8 cellular contexts compared by ENCODE assay signal in the genomic region with DNA sequence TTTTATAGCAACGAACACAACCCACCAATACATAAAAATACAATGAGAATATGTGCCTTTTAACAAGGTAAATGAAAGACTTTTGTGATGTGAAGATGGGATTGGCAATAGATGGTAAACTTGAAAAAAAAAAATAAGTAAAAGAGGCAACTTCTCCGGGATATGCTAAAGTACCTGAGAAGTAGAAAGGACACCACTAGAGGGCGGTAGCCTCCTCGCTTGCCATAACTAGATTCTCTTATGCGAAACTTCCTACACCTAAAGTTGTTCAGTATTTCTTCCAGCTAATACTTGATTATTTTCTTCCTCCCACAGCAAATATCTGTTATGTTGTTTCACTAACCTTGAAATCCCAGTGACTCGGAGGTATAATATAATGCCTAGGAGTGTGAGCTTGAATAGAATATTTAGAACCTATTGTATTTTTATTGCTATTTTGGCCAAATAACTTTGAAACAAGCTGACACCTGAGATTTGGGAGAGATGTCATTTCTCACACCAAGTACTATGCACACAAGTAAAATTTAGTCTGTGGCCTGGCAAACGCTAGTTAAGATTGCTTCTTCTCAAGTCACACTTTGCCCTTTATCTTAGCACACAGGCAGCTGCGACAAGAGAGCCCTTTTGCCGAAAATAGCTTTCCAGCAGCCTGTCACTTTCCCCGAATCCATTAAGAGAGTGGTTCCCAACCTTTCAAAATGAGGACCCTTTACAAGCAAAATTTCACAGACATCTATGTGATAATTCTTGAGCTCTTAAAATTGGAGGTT. TPM values are rescaled to one million over a fixed set of nuclear protein-coding genes. Genes with fewer than 3 reads are reported as not detected.
DNase-seq lines count a peak whose midpoint lies in the region; ATAC-seq and TF ChIP-seq lines count a peak whose summit lies in the region.

No MANE protein-coding gene starts in this region.

- ATAC-seq in GM18519 (IDR thresholded peaks at IDR 0.05; ENCODE audit: low FRiP score, unreplicated experiment), result peak; percentile 88
- peak; percentile 80 for ATAC-seq in HG03108 (IDR thresholded peaks at IDR 0.05; ENCODE audit: unreplicated experiment)

- H3K9me3 ChIP-seq in endodermal cell (ENCODE audit: control insufficient read depth, low read length), result peaks cover 8% of the 10 kb centered on the region

- peaks cover 4% of the 10 kb centered on the region for H3K36me3 Mint-ChIP-seq in endodermal cell (ENCODE audit: low read depth)

- no peak overlapping the region for H3K27ac ChIP-seq in endodermal cell (ENCODE audit: low read depth, low read length)

- no peaks in the 10 kb centered on the region for H3K27me3 ChIP-seq in endodermal cell (ENCODE audit: control insufficient read depth, insufficient read depth, low read length, poor library complexity, severe bottlenecking)

- H3K36me3 ChIP-seq in endodermal cell (ENCODE audit: control insufficient read depth, insufficient read depth, low read length), result no peaks in the 10 kb centered on the region

- H3K27me3 Mint-ChIP-seq in endodermal cell (ENCODE audit: insufficient read depth), result no peaks in the 10 kb centered on the region

- peak; percentile 99 for TF ChIP-seq CTCF in endodermal cell (conservative IDR thresholded peaks at IDR 0.05)

- no peak overlapping the region for H3K4me3 Mint-ChIP-seq in endodermal cell

- H3K9me3 Mint-ChIP-seq in endodermal cell, result peaks cover 7% of the 10 kb centered on the region

- H3K4me1 Mint-ChIP-seq in endodermal cell, result peaks cover 19% of the 10 kb centered on the region

- peak; percentile 25 for DNase-seq in AG08396 (ENCODE audit: low spot score)
- DNase-seq in NCI-H526 (lab: John Stamatoyannopoulos, UW), result peak; percentile 5 to 65
- DNase-seq in activated CD4-positive, alpha-beta T cell treated with anti-CD3 and anti-CD28 coated beads, Interleukin-2, amount 50 U/mL, for 48 hours, result peak; percentile 53 to 62
- DNase-seq in endodermal cell, result peak; percentile 80
- DNase-seq in middle frontal gyrus (ENCODE audit: extremely low spot score, low spot score), result peak; percentile 34
- DNase-seq in stimulated activated CD8-positive, alpha-beta memory T cell treated with anti-CD3 and anti-CD28 coated beads, Interleukin-4, amount 100 ng/mL, for 24 hours (ENCODE audit: low read depth), result peak; percentile 26

- H3K27ac Mint-ChIP-seq in endodermal cell, result no peak overlapping the region

- H3K9ac ChIP-seq in endodermal cell (ENCODE audit: extremely low read depth, low read length, poor library complexity, severe bottlenecking), result no peak overlapping the region

- WGBS in endodermal cell (ENCODE audit: insufficient coverage in 1 of 2, insufficient read length in 1 of 2), 2 experiments, result 27 to 32% methylated on average over 7 to 9 of the region's 10 CpGs

- H3K4me3 ChIP-seq in endodermal cell (ENCODE audit: low read length), result peak overlapping the region; percentile 65

- peaks cover 2% of the 10 kb centered on the region for H3K4me1 ChIP-seq in endodermal cell (ENCODE audit: control insufficient read depth, insufficient read depth, low read length)

RNA-seq across cellular contexts. Expression of gene PDLIM5, which starts 44.9 kb away (rescaled TPM):
- 100 to 1,000 TPM in 1 of 2 donors, 10 to 100 TPM in 1; 91.0 to 149 TPM for total RNA-seq in endodermal cell
- polyA plus RNA-seq in endodermal cell (2013, experiment 1 of 2), result 59.0 TPM
- polyA plus RNA-seq in endodermal cell (2013, experiment 2 of 2), result 48.0 TPM

Comparison
In these comparisons a context has a peak if more than half of its experiments do, and no peak if none do; other contexts are left out.
1. DNase-seq: peak in every context shown above with its lines; median percentile 80 in endodermal cell; 58 in activated CD4-positive, alpha-beta T cell treated with anti-CD3 and anti-CD28 coated beads, Interleukin-2, amount 50 U/mL, for 48 hours; 35 in NCI-H526; 34 in middle frontal gyrus; 26 in stimulated activated CD8-positive, alpha-beta memory T cell treated with anti-CD3 and anti-CD28 coated beads, Interleukin-4, amount 100 ng/mL, for 24 hours; 25 in AG08396.